ENCODE assay signal across 24 cellular contexts in the genomic region with DNA sequence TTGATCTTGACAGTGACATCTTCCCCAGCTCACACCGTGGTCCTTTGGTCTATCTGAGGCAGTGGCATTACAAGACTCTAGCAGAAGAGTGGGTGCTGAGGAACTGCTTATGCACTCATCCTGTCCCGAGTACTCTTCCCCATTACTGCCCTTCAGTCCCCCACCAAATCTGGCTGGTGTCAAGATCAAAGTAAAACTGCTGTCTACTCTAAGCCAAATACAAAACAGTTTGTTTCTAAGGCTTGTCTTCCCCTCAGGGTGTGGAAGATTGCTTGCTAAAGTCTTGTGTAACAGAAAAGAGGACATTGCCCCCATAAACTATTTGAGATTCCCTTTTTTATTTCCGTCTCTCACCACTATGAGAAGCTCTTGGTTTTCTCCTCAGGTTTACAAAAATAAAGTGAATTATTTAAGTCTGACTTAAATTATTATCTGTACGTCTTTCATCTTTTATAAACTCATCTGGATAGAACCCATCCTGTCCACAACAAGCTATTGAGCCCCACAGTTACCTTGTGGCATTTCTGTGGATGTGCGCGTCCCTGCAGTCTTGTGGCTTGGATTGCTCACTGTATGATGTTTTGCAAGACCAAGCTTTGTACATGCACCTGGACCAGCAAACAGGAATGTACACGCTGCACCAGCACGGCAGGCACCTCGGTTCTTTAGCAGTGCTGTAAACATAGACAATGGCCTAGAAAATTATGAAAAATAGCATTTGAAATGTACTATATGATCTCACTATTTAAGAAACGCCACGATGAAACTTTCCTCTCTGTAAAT.
DNase-seq lines count a peak whose midpoint lies in the region; ATAC-seq, FAIRE-seq and TF ChIP-seq lines count a peak whose summit lies in the region.
"Had no signal": no experiment of that assay in that cellular context is flagged by ENCODE, and none has a peak within 500 bp of the region (broad histone marks: within the 10 kb centered on the region; RNA-seq: fewer than 3 reads in every experiment).

No MANE protein-coding gene starts in this region.

- intact Hi-C loops in stomach (cut with DNase I; ENCODE audit: low total_unique reads): loop anchor here (10.0 kb wide), 1 partner anchor 51 kb away; no protein-coding TSS in a partner anchor
- intact Hi-C loops in thyroid gland (cut with DNase I): loop anchor here (10.0 kb wide), 1 partner anchor 71 kb away; no protein-coding TSS in a partner anchor

- no peaks in the 10 kb centered on the region for H4K20me1 ChIP-seq in keratinocyte (ENCODE audit: control insufficient read depth, extremely low read depth, insufficient read depth, low read length)

- H3K79me2 ChIP-seq in keratinocyte (ENCODE audit: control insufficient read depth, insufficient read depth, low read length): no peaks in the 10 kb centered on the region

- ATAC-seq in GM21619 (IDR thresholded peaks at IDR 0.05; ENCODE audit: unreplicated experiment) (no peak), GM21723 (IDR thresholded peaks at IDR 0.05; ENCODE audit: unreplicated experiment) (no peak)
- ATAC-seq: activated CD4-positive, alpha-beta T cell treated with anti-CD3 and anti-CD28 coated beads for 36 hours; activated CD8-positive, alpha-beta memory T cell treated with anti-CD3 and anti-CD28 coated beads, Interleukin-2, amount 10 ng/mL, durations not matched to agents 7 days and 5 days; natural killer cell treated with Interleukin-12 subunit alpha and Interleukin-12 subunit beta and Interleukin-15 and Interleukin-18, amount 100 ng/mL, for 72 hours had no signal

- H3K9me1 ChIP-seq in keratinocyte (ENCODE audit: control insufficient read depth, extremely low read depth, insufficient read depth, low read length): no peaks in the 10 kb centered on the region

- H3K27me3 ChIP-seq in HL-60 (ENCODE audit: insufficient read depth, poor library complexity, severe bottlenecking): no peaks in the 10 kb centered on the region
- H3K27me3 ChIP-seq in keratinocyte (ENCODE audit: control insufficient read depth, extremely low read depth, insufficient read depth, low read length): no peaks in the 10 kb centered on the region
- H3K27me3 ChIP-seq in stomach: no peaks in the 10 kb centered on the region
- H3K27me3 ChIP-seq in thyroid gland: no peaks in the 10 kb centered on the region
- H3K27me3 ChIP-seq: adrenal gland had no signal

- FAIRE-seq in keratinocyte (lab: Jason Lieb, UNC): peak; percentile 92
- no peak for FAIRE-seq in urothelium cell line (lab: Jason Lieb, UNC)

- peaks cover 36% of the 10 kb centered on the region for H3K4me1 ChIP-seq in keratinocyte (ENCODE audit: control insufficient read depth, extremely low read depth, insufficient read depth, low read length)
- H3K4me1 ChIP-seq in stomach: peaks cover 58 to 95% (median 66%) of the 10 kb centered on the region in 4 donors
- H3K4me1 ChIP-seq in thyroid gland: peaks cover 12 to 14% of the 10 kb centered on the region in 2 donors

- POLR2A ChIA-PET in RWPE1 (lab: Yijun Ruan, JAX; ENCODE audit: low non-redundant PET): interaction anchor here (0.6 kb wide), 1 partner anchor 115 kb away, joined by 8 read pairs; no protein-coding TSS in a partner anchor

- TF ChIP-seq CTCF in HL-60 (IDR thresholded peaks at IDR 0.05; ENCODE audit: insufficient read depth, low read length) (no peak), RWPE1 (conservative IDR thresholded peaks at IDR 0.05; ENCODE audit: low read depth) (no peak), keratinocyte (optimal IDR thresholded peaks at IDR 0.05 in 1 of 3, IDR thresholded peaks at IDR 0.05 in 1 of 3, conservative IDR thresholded peaks at IDR 0.05 in 1 of 3; ENCODE audit: extremely low read depth in 1 of 3, insufficient read depth in 2 of 3, low read length in 3 of 3) (no peak), stomach (IDR thresholded peaks at IDR 0.05) (no peak), thyroid gland (IDR thresholded peaks at IDR 0.05) (no peak)

- H3K9me3 ChIP-seq in keratinocyte (ENCODE audit: control insufficient read depth, low read depth, low read length): no peaks in the 10 kb centered on the region
- H3K9me3 ChIP-seq in stomach: no peaks in the 10 kb centered on the region
- H3K9me3 ChIP-seq in thyroid gland: no peaks in the 10 kb centered on the region
- H3K9me3 ChIP-seq: adrenal gland had no signal

- WGBS in stomach, 5 donors: 50 to 64% (median 54%) methylated on average over 11 of the region's 11 CpGs
- 87 to 90% methylated on average over 11 of the region's 11 CpGs for WGBS in thyroid gland, 2 donors

- DNase-seq in HL-60 (ENCODE audit: low read depth in 1 of 2, low spot score in 1 of 2): peak; percentile 50 to 89
- DNase-seq in RWPE1 (ENCODE audit: low spot score): peak; percentile 46
- DNase-seq in keratinocyte (ENCODE audit: low read depth, low spot score): peak; percentile 69
- no peak for DNase-seq in stomach
- DNase-seq in urothelium cell line (ENCODE audit: low spot score): no peak
- DNase-seq in thyroid gland: no peak
- DNase-seq: activated CD4-positive, alpha-beta T cell treated with anti-CD3 and anti-CD28 coated beads for 36 hours; activated CD8-positive, alpha-beta memory T cell treated with anti-CD3 and anti-CD28 coated beads, Interleukin-2, amount 10 ng/mL, durations not matched to agents 7 days and 5 days; activated effector memory CD4-positive, alpha-beta T cell treated with anti-CD3 and anti-CD28 coated beads, Interleukin-2, amount 50 U/mL, for 16 hours; adrenal gland; central memory CD4-positive, alpha-beta T cell; COR-L47; effector memory CD4-positive, alpha-beta T cell; EL; HCEC 1CT; KG1; mesenchymal stem cell; NCI-H1417 treated with DMSO at 0.1 percent for 48 hours; NCI-H2171; NCI-H69; PC-9 had no signal

- peak overlapping the region; percentile 70 for H3K4me2 ChIP-seq in keratinocyte (ENCODE audit: control insufficient read depth, extremely low read depth, insufficient read depth, low read depth, low read length)
- H3K4me2 ChIP-seq: PC-9 had no signal

- no peak for TF ChIP-seq EP300 in stomach (IDR thresholded peaks at IDR 0.05)

- CTCF ChIA-PET in RWPE1 (lab: Yijun Ruan, JAX): interaction anchor here (0.6 to 1.5 kb wide), 10 partner anchors 9 to 388 kb away, joined by 3 to 5 read pairs (median 3); no protein-coding TSS in a partner anchor

- no peaks in the 10 kb centered on the region for H3K36me3 ChIP-seq in keratinocyte (ENCODE audit: control insufficient read depth in 2 of 2, extremely low read depth in 1 of 2, insufficient read depth in 2 of 2, low read length in 2 of 2)
- H3K36me3 ChIP-seq in stomach: peaks cover 0 to 19% (median 8%) of the 10 kb centered on the region in 4 donors
- no peaks in the 10 kb centered on the region for H3K36me3 ChIP-seq in thyroid gland
- H3K36me3 ChIP-seq: adrenal gland had no signal

- H3K4me3 ChIP-seq in HL-60 (replicated peaks; ENCODE audit: insufficient read depth, low read length) (no peak overlapping the region), keratinocyte (ENCODE audit: control insufficient read depth in 2 of 3, extremely low read depth in 1 of 3, insufficient read depth in 2 of 3, low read depth in 1 of 3, low read length in 3 of 3) (no peak overlapping the region), stomach (no peak overlapping the region), thyroid gland (replicated peaks in 1 of 3) (no peak overlapping the region)
- H3K4me3 ChIP-seq: adrenal gland, PC-9 had no signal

- dilution Hi-C loops in keratinocyte (cut with MboI; ENCODE audit: extremely low pct_ligation_motif_present, low sequenced_read_pairs): no loop called here

- no peak overlapping the region for H2AFZ ChIP-seq in keratinocyte (ENCODE audit: control insufficient read depth, low read length)
- H2AFZ ChIP-seq: PC-9 had no signal

- H3K27ac ChIP-seq in HL-60 (replicated peaks) (peak overlapping the region; percentile 67), RWPE1 (peak overlapping the region; percentile 87), keratinocyte (ENCODE audit: control insufficient read depth, insufficient read depth, low read length) (peak overlapping the region; percentile 81), stomach (peak overlapping the region in 4 of 5 donors; percentile 18 to 82 (median 56)), thyroid gland (no peak overlapping the region)
- H3K27ac ChIP-seq: PC-9 had no signal

- H3K9ac ChIP-seq in keratinocyte (ENCODE audit: control insufficient read depth, extremely low read depth, insufficient read depth, low read length): peak overlapping the region; percentile 69

- TF ChIP-seq POLR2A in stomach (IDR thresholded peaks at IDR 0.05): no peak
- TF ChIP-seq POLR2A in thyroid gland (IDR thresholded peaks at IDR 0.05): no peak

Comparison
In these comparisons a context has a peak if more than half of its experiments do, and no peak if none do; other contexts are left out.
1. DNase-seq: peak in HL-60 (2 of 2), RWPE1 (single experiment) and keratinocyte (single experiment); none in stomach (single experiment), urothelium cell line (single experiment) and thyroid gland (0 of 2).
2. H3K27ac ChIP-seq: peak in HL-60 (single experiment), RWPE1 (single experiment), keratinocyte (single experiment) and stomach (4 of 5); none in thyroid gland (0 of 3).